ENCODE assay signal across 1 cellular context in the genomic region with DNA sequence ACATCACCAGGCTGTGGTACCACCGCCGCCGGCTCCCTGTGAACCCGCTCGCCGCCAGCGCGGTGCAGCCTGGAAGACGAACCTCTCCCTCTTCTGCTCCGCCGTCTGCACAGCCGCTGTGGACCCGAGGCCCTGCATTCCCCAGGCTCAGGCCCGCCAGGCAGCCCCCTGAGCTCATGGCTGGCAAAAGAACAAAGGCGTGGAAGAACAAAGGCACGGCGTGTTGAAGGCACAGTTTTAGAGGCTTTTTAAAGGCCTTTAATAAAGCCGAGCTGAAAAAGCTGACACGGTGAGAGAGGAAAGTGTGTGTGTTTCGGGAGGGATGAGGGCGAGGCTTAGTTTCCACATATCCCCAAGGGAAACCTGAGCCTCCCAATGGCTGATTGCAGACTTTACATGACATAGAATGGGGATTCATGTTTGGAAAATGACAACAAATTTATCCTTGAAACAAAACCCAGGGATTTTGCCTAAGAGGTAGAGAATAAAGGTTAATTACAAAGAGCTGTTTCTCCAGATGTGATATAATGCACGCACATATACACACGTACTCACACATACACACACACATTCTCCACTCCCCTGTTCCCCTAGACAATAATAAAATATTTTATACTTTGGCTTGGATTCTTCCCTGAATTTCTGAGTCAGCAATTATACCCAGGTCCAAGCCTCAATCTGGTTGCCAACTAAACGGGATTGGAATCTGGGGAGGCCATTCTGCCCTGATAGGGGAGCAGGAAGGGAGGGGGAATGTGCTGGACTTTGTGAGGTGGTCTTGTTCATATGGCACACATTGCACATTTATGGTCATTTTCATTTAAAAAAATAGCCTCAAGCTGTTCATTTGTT.
TF ChIP-seq lines count a peak whose summit lies in the region.

No MANE protein-coding gene starts in this region.

TF ChIP-seq in SK-N-SH, 30 proteins besides CTCF, POLR2A, EP300 and RAD21:
- TF ChIP-seq, protein P1, sequence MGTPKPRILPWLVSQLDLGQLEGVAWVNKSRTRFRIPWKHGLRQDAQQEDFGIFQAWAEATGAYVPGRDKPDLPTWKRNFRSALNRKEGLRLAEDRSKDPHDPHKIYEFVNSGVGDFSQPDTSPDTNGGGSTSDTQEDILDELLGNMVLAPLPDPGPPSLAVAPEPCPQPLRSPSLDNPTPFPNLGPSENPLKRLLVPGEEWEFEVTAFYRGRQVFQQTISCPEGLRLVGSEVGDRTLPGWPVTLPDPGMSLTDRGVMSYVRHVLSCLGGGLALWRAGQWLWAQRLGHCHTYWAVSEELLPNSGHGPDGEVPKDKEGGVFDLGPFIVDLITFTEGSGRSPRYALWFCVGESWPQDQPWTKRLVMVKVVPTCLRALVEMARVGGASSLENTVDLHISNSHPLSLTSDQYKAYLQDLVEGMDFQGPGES (IDR thresholded peaks at IDR 0.05; ENCODE audit: low read depth, low read length) = no peak
- TF ChIP-seq TEAD4 (IDR thresholded peaks at IDR 0.05; ENCODE audit: borderline replicate concordance, insufficient read depth) = peak; percentile 54; the same call in 1 of the 2 replicates
- TF ChIP-seq FOSL2 (IDR thresholded peaks at IDR 0.05; ENCODE audit: borderline replicate concordance, low read depth) = peak; percentile 62; the same call in 1 of the 2 replicates
- TF ChIP-seq JUND (IDR thresholded peaks at IDR 0.05) = peak; percentile 57; the same call in 1 of the 2 replicates
- peak; percentile 69 for TF ChIP-seq TCF12 (IDR thresholded peaks at IDR 0.05)
- TF ChIP-seq, protein P2, sequence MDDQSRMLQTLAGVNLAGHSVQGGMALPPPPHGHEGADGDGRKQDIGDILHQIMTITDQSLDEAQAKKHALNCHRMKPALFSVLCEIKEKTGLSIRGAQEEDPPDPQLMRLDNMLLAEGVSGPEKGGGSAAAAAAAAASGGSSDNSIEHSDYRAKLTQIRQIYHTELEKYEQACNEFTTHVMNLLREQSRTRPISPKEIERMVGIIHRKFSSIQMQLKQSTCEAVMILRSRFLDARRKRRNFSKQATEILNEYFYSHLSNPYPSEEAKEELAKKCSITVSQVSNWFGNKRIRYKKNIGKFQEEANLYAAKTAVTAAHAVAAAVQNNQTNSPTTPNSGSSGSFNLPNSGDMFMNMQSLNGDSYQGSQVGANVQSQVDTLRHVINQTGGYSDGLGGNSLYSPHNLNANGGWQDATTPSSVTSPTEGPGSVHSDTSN (IDR thresholded peaks at IDR 0.05) = 0 out of 2 replicates have a peak, but pooled peaks have one; percentile 20
- TF ChIP-seq RFX5 (IDR thresholded peaks at IDR 0.05; ENCODE audit: low read length) = no peak
- peak; percentile 84 for TF ChIP-seq NFIC (IDR thresholded peaks at IDR 0.05; ENCODE audit: borderline replicate concordance)
- TF ChIP-seq POLR2AphosphoS5 (IDR thresholded peaks at IDR 0.05; ENCODE audit: low read depth, low read length) = 0 out of 2 replicates have a peak, but pooled peaks have one; percentile 27
- no peak for TF ChIP-seq TAF1 (IDR thresholded peaks at IDR 0.05; ENCODE audit: borderline replicate concordance, low read depth, low read length)
- TF ChIP-seq, protein P3, sequence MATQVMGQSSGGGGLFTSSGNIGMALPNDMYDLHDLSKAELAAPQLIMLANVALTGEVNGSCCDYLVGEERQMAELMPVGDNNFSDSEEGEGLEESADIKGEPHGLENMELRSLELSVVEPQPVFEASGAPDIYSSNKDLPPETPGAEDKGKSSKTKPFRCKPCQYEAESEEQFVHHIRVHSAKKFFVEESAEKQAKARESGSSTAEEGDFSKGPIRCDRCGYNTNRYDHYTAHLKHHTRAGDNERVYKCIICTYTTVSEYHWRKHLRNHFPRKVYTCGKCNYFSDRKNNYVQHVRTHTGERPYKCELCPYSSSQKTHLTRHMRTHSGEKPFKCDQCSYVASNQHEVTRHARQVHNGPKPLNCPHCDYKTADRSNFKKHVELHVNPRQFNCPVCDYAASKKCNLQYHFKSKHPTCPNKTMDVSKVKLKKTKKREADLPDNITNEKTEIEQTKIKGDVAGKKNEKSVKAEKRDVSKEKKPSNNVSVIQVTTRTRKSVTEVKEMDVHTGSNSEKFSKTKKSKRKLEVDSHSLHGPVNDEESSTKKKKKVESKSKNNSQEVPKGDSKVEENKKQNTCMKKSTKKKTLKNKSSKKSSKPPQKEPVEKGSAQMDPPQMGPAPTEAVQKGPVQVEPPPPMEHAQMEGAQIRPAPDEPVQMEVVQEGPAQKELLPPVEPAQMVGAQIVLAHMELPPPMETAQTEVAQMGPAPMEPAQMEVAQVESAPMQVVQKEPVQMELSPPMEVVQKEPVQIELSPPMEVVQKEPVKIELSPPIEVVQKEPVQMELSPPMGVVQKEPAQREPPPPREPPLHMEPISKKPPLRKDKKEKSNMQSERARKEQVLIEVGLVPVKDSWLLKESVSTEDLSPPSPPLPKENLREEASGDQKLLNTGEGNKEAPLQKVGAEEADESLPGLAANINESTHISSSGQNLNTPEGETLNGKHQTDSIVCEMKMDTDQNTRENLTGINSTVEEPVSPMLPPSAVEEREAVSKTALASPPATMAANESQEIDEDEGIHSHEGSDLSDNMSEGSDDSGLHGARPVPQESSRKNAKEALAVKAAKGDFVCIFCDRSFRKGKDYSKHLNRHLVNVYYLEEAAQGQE (IDR thresholded peaks at IDR 0.05; ENCODE audit: low read depth, low read length) = no peak
- TF ChIP-seq RXRA (IDR thresholded peaks at IDR 0.05; ENCODE audit: borderline replicate concordance, low read depth) = 0 out of 2 replicates have a peak, but pooled peaks have one; percentile 22
- TF ChIP-seq, protein P4, sequence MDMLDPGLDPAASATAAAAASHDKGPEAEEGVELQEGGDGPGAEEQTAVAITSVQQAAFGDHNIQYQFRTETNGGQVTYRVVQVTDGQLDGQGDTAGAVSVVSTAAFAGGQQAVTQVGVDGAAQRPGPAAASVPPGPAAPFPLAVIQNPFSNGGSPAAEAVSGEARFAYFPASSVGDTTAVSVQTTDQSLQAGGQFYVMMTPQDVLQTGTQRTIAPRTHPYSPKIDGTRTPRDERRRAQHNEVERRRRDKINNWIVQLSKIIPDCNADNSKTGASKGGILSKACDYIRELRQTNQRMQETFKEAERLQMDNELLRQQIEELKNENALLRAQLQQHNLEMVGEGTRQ (IDR thresholded peaks at IDR 0.05; ENCODE audit: borderline replicate concordance, low read depth, low read length) = no peak
- TF ChIP-seq CHD2 (IDR thresholded peaks at IDR 0.05; ENCODE audit: low read length, partially characterized antibody) = no peak
- 0 out of 2 replicates have a peak, but pooled peaks have one; percentile 44 for TF ChIP-seq YY1 (IDR thresholded peaks at IDR 0.05; ENCODE audit: low read depth)
- no peak for TF ChIP-seq GATA2 (CRISPR knock-in tag; IDR thresholded peaks at IDR 0.05)
- TF ChIP-seq GABPA (IDR thresholded peaks at IDR 0.05; ENCODE audit: low read depth) = no peak
- TF ChIP-seq MXI1 (IDR thresholded peaks at IDR 0.05; ENCODE audit: low read depth, low read length) = no peak
- TF ChIP-seq FOXJ3 (CRISPR knock-in tag; IDR thresholded peaks at IDR 0.05) = no peak
TF ChIP-seq in SK-N-SH: peak in this region for 9.
